Comparison of ENCODE assay signal across 1 cellular context in genomic region chr21:43189936-43190335, GRCh38.
TF ChIP-seq lines count a peak whose summit lies in the region.

No MANE protein-coding gene starts in this region.

TF ChIP-seq in GM23338, 12 proteins besides CTCF, POLR2A, EP300 and RAD21 (continued from another document):
- no peak for TF ChIP-seq ZNF462 (CRISPR knock-in tag; IDR thresholded peaks at IDR 0.05)
- no peak for TF ChIP-seq REST (IDR thresholded peaks at IDR 0.05; ENCODE audit: unreplicated experiment)
- TF ChIP-seq EZH2 (IDR thresholded peaks at IDR 0.05; ENCODE audit: low read depth, unreplicated experiment) = no peak
- no peak for TF ChIP-seq NANOG (IDR thresholded peaks at IDR 0.05; ENCODE audit: borderline replicate concordance)
- no peak for TF ChIP-seq JUNB (IDR thresholded peaks at IDR 0.05; ENCODE audit: unreplicated experiment)
- TF ChIP-seq ETS1 (IDR thresholded peaks at IDR 0.05) = no peak
